ENCODE assay signal across 8 cellular contexts in the genomic region with DNA sequence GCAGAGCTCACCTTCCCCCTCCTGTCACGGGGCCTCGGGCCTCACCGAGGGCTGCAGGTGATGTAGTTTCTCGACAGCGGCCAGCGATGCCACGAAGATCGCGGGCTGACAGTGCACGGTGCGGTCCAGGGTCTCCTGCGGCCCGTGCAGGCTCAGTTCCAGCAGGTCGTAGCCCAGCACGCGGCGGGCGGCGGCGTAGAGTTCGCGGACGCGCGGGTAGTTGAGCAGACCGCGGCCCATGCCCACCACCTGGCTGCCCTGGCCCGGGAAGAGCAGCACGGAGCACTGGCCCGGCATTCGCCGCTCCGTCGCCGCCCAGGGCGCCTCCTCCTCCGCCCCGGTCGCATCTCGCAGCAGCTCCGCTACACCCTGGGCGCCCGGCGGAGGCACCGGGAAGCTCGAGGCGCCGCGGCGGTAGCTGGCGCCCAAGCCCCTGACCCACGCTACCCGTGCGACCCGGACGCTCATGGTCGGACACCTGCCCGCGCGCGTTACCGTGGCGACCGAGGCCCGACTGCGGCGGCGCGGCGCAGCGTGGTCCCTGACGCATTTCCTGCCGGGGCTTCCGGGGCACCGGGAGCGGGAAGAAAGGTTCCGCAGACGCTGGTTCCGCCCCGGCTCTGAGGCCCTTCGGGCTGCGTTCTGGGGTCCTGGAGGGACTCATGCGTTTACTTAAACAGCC. TPM values are rescaled to one million over a fixed set of nuclear protein-coding genes. Genes with fewer than 3 reads are reported as not detected.
DNase-seq lines count a peak whose midpoint lies in the region; ATAC-seq, FAIRE-seq and TF ChIP-seq lines count a peak whose summit lies in the region.

A gene with protein sequence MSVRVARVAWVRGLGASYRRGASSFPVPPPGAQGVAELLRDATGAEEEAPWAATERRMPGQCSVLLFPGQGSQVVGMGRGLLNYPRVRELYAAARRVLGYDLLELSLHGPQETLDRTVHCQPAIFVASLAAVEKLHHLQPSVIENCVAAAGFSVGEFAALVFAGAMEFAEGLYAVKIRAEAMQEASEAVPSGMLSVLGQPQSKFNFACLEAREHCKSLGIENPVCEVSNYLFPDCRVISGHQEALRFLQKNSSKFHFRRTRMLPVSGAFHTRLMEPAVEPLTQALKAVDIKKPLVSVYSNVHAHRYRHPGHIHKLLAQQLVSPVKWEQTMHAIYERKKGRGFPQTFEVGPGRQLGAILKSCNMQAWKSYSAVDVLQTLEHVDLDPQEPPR (minus strand): TSS at position 518 of the 682 bp plus-strand sequence. CDS start 50 bp downstream, at position 468.

- peaks cover 28% of the 10 kb centered on the region for H3K79me2 ChIP-seq in keratinocyte (ENCODE audit: control insufficient read depth, insufficient read depth, low read length)

- no peaks in the 10 kb centered on the region for H3K9me3 ChIP-seq in keratinocyte (ENCODE audit: control insufficient read depth, low read depth, low read length)

- peak; percentile 80 to 84 for DNase-seq in NCI-H2081 (lab: John Stamatoyannopoulos, UW)
- no peak for DNase-seq in NCI-H2081 treated with DMSO at 0.1 percent for 48 hours (lab: John Stamatoyannopoulos, UW)
- DNase-seq in NCI-H345 treated with DMSO at 0.1 percent for 48 hours (lab: John Stamatoyannopoulos, UW; ENCODE audit: unreplicated experiment), result peak; percentile 52
- DNase-seq in central memory CD4-positive, alpha-beta T cell, result peak; percentile 81
- DNase-seq in keratinocyte (ENCODE audit: low read depth, low spot score), result no peak
- peak; percentile 78 for DNase-seq in stimulated activated CD4-positive, alpha-beta T cell treated with anti-CD3 and anti-CD28 coated beads, Interleukin-12 subunit alpha, Interleukin-12 subunit beta, amount 100 ng/mL, for 4 hours

- H3K36me3 ChIP-seq in keratinocyte (ENCODE audit: control insufficient read depth in 2 of 2, extremely low read depth in 1 of 2, insufficient read depth in 2 of 2, low read length in 2 of 2), result peaks cover 9 to 16% of the 10 kb centered on the region in 2 experiments

- peak; percentile 65 for ATAC-seq in HG03064 (IDR thresholded peaks at IDR 0.05; ENCODE audit: low read depth, unreplicated experiment)
- peak; percentile 92 to 96 for ATAC-seq in activated CD4-positive, CD25-positive, alpha-beta regulatory T cell treated with anti-CD3 and anti-CD28 coated beads, Interleukin-2, amount 50 U/mL, for 24 hours

- peak within 1 kb of the TSS; percentile 70 for H3K27ac ChIP-seq in keratinocyte (ENCODE audit: control insufficient read depth, insufficient read depth, low read length)

- peak within 1 kb of the TSS; percentile 83 for H3K9ac ChIP-seq in keratinocyte (ENCODE audit: control insufficient read depth, extremely low read depth, insufficient read depth, low read length)

- H2AFZ ChIP-seq in keratinocyte (ENCODE audit: control insufficient read depth, low read length), result peak within 1 kb of the TSS; percentile 96

- H3K9me1 ChIP-seq in keratinocyte (ENCODE audit: control insufficient read depth, extremely low read depth, insufficient read depth, low read length), result no peaks in the 10 kb centered on the region

- dilution Hi-C loops in keratinocyte (cut with MboI; ENCODE audit: extremely low pct_ligation_motif_present, low sequenced_read_pairs), result no loop called here

- H3K4me3 ChIP-seq in keratinocyte (ENCODE audit: control insufficient read depth in 2 of 3, extremely low read depth in 1 of 3, insufficient read depth in 2 of 3, low read depth in 1 of 3, low read length in 3 of 3), result peak within 1 kb of the TSS; percentile 84 to 96 (median 89)

- TF ChIP-seq CTCF in keratinocyte (optimal IDR thresholded peaks at IDR 0.05 in 1 of 3, IDR thresholded peaks at IDR 0.05 in 1 of 3, conservative IDR thresholded peaks at IDR 0.05 in 1 of 3; ENCODE audit: extremely low read depth in 1 of 3, insufficient read depth in 2 of 3, low read length in 3 of 3), result no peak

- H4K20me1 ChIP-seq in keratinocyte (ENCODE audit: control insufficient read depth, extremely low read depth, insufficient read depth, low read length), result no peaks in the 10 kb centered on the region

- peak within 1 kb of the TSS; percentile 86 for H3K4me2 ChIP-seq in keratinocyte (ENCODE audit: control insufficient read depth, extremely low read depth, insufficient read depth, low read depth, low read length)

- no peak for FAIRE-seq in keratinocyte (lab: Jason Lieb, UNC)

- H3K27me3 ChIP-seq in keratinocyte (ENCODE audit: control insufficient read depth, extremely low read depth, insufficient read depth, low read length), result no peaks in the 10 kb centered on the region

- peaks cover 8% of the 10 kb centered on the region for H3K4me1 ChIP-seq in keratinocyte (ENCODE audit: control insufficient read depth, extremely low read depth, insufficient read depth, low read length)

RNA-seq across cellular contexts. Expression of the gene that starts here (rescaled TPM):
- 13.9 to 17.1 TPM (median 15.6 TPM) in 3 replicates for polyA plus RNA-seq in keratinocyte
- 4.3 TPM for polyA plus RNA-seq in keratinocyte (2011; ENCODE audit: low read depth)
- 11.1 and 18.2 TPM in 2 replicates for polyA plus RNA-seq in keratinocyte (2011; cell fraction: cytosol; rRNA removed)
- 10.0 and 12.8 TPM in 2 replicates for polyA plus RNA-seq in keratinocyte (2011; cell fraction: nucleus; rRNA removed)
- 12.3 and 16.4 TPM in 2 replicates for polyA plus RNA-seq in keratinocyte (2012; ENCODE audit: low replicate concordance)
- 7.4 to 8.9 TPM (median 8.4 TPM) in 3 replicates for polyA minus RNA-seq in keratinocyte
- polyA minus RNA-seq in keratinocyte (2011; cell fraction: cytosol; rRNA and poly(A)+ RNA removed), result 8.8 TPM
- polyA minus RNA-seq in keratinocyte (2011; cell fraction: nucleus; rRNA and poly(A)+ RNA removed), result 5.2 and 7.3 TPM in 2 replicates

Comparison
In these comparisons a context has a peak if more than half of its experiments do, and no peak if none do; other contexts are left out.
1. DNase-seq: peak in NCI-H2081 (2 of 2), NCI-H345 treated with DMSO at 0.1 percent for 48 hours (single experiment), central memory CD4-positive, alpha-beta T cell (single experiment) and stimulated activated CD4-positive, alpha-beta T cell treated with anti-CD3 and anti-CD28 coated beads, Interleukin-12 subunit alpha, Interleukin-12 subunit beta, amount 100 ng/mL, for 4 hours (single experiment); none in NCI-H2081 treated with DMSO at 0.1 percent for 48 hours (single experiment) and keratinocyte (single experiment).